ENCODE assay signal across 27 cellular contexts in genomic region chr14:91195881-91196280, GRCh38.
"Had no signal": no experiment of that assay in that cellular context is flagged by ENCODE, and none has a peak within 500 bp of the region (broad histone marks: within the 10 kb centered on the region; RNA-seq: fewer than 3 reads in every experiment).

No MANE protein-coding gene starts in this region.

- H3K4me1 ChIP-seq: stomach, testis, thyroid gland, tibial artery, tibial nerve, upper lobe of left lung, upper lobe of right lung, uterus, vagina had no signal

- H3K4me3 Mint-ChIP-seq: stimulated activated memory B cell treated with anti-CD40 and anti-IgM and Interleukin-4, amounts not matched to agents 10 μg/mL and 1 μg/mL and 100 μg/mL, for 72 hours; stimulated activated naive B cell treated with anti-CD40 and anti-IgM and Interleukin-4, amounts not matched to agents 10 μg/mL and 1 μg/mL and 100 μg/mL, for 72 hours; stimulated activated naive CD8-positive, alpha-beta T cell treated with anti-CD3 and anti-CD28 coated beads, Interleukin-15, amount 100 ng/mL, for 72 hours; stimulated activated naive CD8-positive, alpha-beta T cell treated with anti-CD3 and anti-CD28 coated beads, Interleukin-15, Interleukin-2, amounts not matched to agents 100 ng/mL and 50 ng/mL, for 24 hours; type B pancreatic cell had no signal

- H3K36me3 ChIP-seq: uterus had no signal

- H3K27me3 Mint-ChIP-seq: stimulated activated memory B cell treated with anti-CD40 and anti-IgM and Interleukin-4, amounts not matched to agents 10 μg/mL and 1 μg/mL and 100 μg/mL, for 72 hours; stimulated activated naive B cell treated with anti-CD40 and anti-IgM and Interleukin-4, amounts not matched to agents 10 μg/mL and 1 μg/mL and 100 μg/mL, for 72 hours; stimulated activated naive CD8-positive, alpha-beta T cell treated with anti-CD3 and anti-CD28 coated beads, Interleukin-15, amount 100 ng/mL, for 72 hours; stimulated activated naive CD8-positive, alpha-beta T cell treated with anti-CD3 and anti-CD28 coated beads, Interleukin-15, Interleukin-2, amounts not matched to agents 100 ng/mL and 50 ng/mL, for 24 hours; type B pancreatic cell had no signal

- H3K9me3 ChIP-seq: testis, thoracic aorta, thyroid gland, tibial artery, tibial nerve, upper lobe of left lung, upper lobe of right lung, uterus, vagina had no signal

- H3K4me1 Mint-ChIP-seq: stimulated activated memory B cell treated with anti-CD40 and anti-IgM and Interleukin-4, amounts not matched to agents 10 μg/mL and 1 μg/mL and 100 μg/mL, for 72 hours had no signal

- H3K9me3 Mint-ChIP-seq: stimulated activated effector memory CD8-positive, alpha-beta T cell treated with anti-CD3 and anti-CD28 coated beads, Interleukin-12 subunit alpha, Interleukin-12 subunit beta, amount 100 ng/mL, for 72 hours; stimulated activated memory B cell treated with anti-CD40 and anti-IgM and Interleukin-4, amounts not matched to agents 10 μg/mL and 1 μg/mL and 100 μg/mL, for 72 hours; stimulated activated naive B cell treated with anti-CD40 and anti-IgM and Interleukin-4, amounts not matched to agents 10 μg/mL and 1 μg/mL and 100 μg/mL, for 72 hours had no signal

- H3K27ac Mint-ChIP-seq: stimulated activated effector memory CD8-positive, alpha-beta T cell treated with anti-CD3 and anti-CD28 coated beads, Interleukin-12 subunit alpha, Interleukin-12 subunit beta, amount 100 ng/mL, for 72 hours; stimulated activated memory B cell treated with anti-CD40 and anti-IgM and Interleukin-4, amounts not matched to agents 10 μg/mL and 1 μg/mL and 100 μg/mL, for 72 hours; stimulated activated naive B cell treated with anti-CD40 and anti-IgM and Interleukin-4, amounts not matched to agents 10 μg/mL and 1 μg/mL and 100 μg/mL, for 72 hours; stimulated activated naive CD8-positive, alpha-beta T cell treated with anti-CD3 and anti-CD28 coated beads, Interleukin-15, amount 100 ng/mL, for 72 hours; stimulated activated naive CD8-positive, alpha-beta T cell treated with anti-CD3 and anti-CD28 coated beads, Interleukin-15, Interleukin-2, amounts not matched to agents 100 ng/mL and 50 ng/mL, for 24 hours; type B pancreatic cell had no signal

- H3K4me3 ChIP-seq: stomach, testis, thoracic aorta, thyroid gland, tibial artery, tibial nerve, upper lobe of left lung, upper lobe of right lung, uterus, vagina had no signal

- H3K27me3 ChIP-seq: stomach, testis, thyroid gland, tibial artery, tibial nerve, upper lobe of left lung, upper lobe of right lung, uterus, vagina had no signal

- H3K27ac ChIP-seq: stomach, testis, thoracic aorta, thyroid gland, tibial artery, tibial nerve, upper lobe of left lung, upper lobe of right lung, uterus, vagina had no signal

- DNase-seq: stimulated activated CD4-positive, alpha-beta T cell treated with anti-CD3 and anti-CD28 coated beads, Interleukin-2, amount 100 ng/mL, for 24 hours; stimulated activated CD4-positive, alpha-beta T cell treated with anti-CD3 and anti-CD28 coated beads, Interleukin-2, amount 100 ng/mL, for 48 hours; stimulated activated CD4-positive, alpha-beta T cell treated with anti-CD3 and anti-CD28 coated beads, Interleukin-4, amount 100 ng/mL, for 1 hour; stimulated activated CD4-positive, alpha-beta T cell treated with anti-CD3 and anti-CD28 coated beads, Interleukin-4, amount 100 ng/mL, for 24 hours; stimulated activated CD4-positive, alpha-beta T cell treated with anti-CD3 and anti-CD28 coated beads, Interleukin-4, amount 100 ng/mL, for 4 hours; stimulated activated CD8-positive, alpha-beta memory T cell treated with anti-CD3 and anti-CD28 coated beads, Interleukin-4, amount 100 ng/mL, for 48 hours; stimulated activated naive B cell treated with anti-CD40 and anti-IgM and Interleukin-4, amounts not matched to agents 10 μg/mL and 1 μg/mL and 100 μg/mL, for 72 hours; stimulated activated naive CD4-positive, alpha-beta T cell; stimulated activated naive CD4-positive, alpha-beta T cell treated with Interleukin-2 at 50 U/mL for 16 hours; stimulated activated naive CD8-positive, alpha-beta T cell treated with anti-CD3 and anti-CD28 coated beads, Interleukin-15, amount 100 ng/mL, for 72 hours; stimulated activated naive CD8-positive, alpha-beta T cell treated with anti-CD3 and anti-CD28 coated beads, Interleukin-15, Interleukin-2, amounts not matched to agents 100 U/mL and 50 U/mL, for 24 hours; stomach; substantia nigra; testis; thyroid gland; tibial artery; trophoblast cell; upper lobe of left lung; upper lobe of right lung; uterus had no signal
